8 cellular contexts compared by ENCODE assay signal in genomic region chr5:135140805-135141204, GRCh38.
A peak's percentile ranks its signal among the peaks of the same experiment; 100 is the strongest.
DNase-seq lines count a peak whose midpoint lies in the region; ATAC-seq and TF ChIP-seq lines count a peak whose summit lies in the region.

No MANE protein-coding gene starts in this region.

- H3K4me1 ChIP-seq in HCT116 (ENCODE audit: control insufficient read depth in 1 of 2, insufficient read depth in 2 of 2, low read length in 2 of 2), result peaks cover 39 to 56% of the 10 kb centered on the region in 2 experiments
- peaks cover 20% of the 10 kb centered on the region for H3K4me1 ChIP-seq in suprapubic skin

- POLR2A ChIA-PET in HCT116 (lab: Charles Lee), result no interaction called here

- no peaks in the 10 kb centered on the region for H3K27me3 ChIP-seq in HCT116 (ENCODE audit: insufficient read depth, low read length)
- H3K27me3 ChIP-seq in suprapubic skin, result no peaks in the 10 kb centered on the region
- no peaks in the 10 kb centered on the region for H3K27me3 ChIP-seq in H7 (ENCODE audit: control insufficient read depth, insufficient read depth, low read length)

- WGBS in suprapubic skin, result 45% methylated on average over 6 of the region's 7 CpGs

- H2AFZ ChIP-seq in HCT116 (ENCODE audit: low read depth, low read length, poor library complexity, severe bottlenecking), result peak overlapping the region; percentile 79

- H3K9ac ChIP-seq in HCT116 (ENCODE audit: low read length), result peak overlapping the region; percentile 44

- peak overlapping the region in 1 of 2 experiments; percentile 23; a peak in 2 of 4 replicates for H3K4me3 ChIP-seq in HCT116 (replicated peaks in 1 of 2; ENCODE audit: low read depth in 1 of 2, low read length in 2 of 2)
- no peak overlapping the region for H3K4me3 ChIP-seq in suprapubic skin
- no peak overlapping the region for H3K4me3 ChIP-seq in H7 (ENCODE audit: insufficient read depth, low read depth, low read length)

- H3K9me2 ChIP-seq in HCT116 (ENCODE audit: insufficient read depth), result no peaks in the 10 kb centered on the region

- RAD21 ChIA-PET in HCT116 (lab: Charles Lee; ENCODE audit: low non-redundant PET in 1 of 2, low total read pairs in 2 of 2, uncharacterized antibody in 2 of 2, unreplicated experiment in 2 of 2), result no interaction called here

- no peaks in the 10 kb centered on the region for H3K79me2 ChIP-seq in HCT116 (ENCODE audit: insufficient read depth, low read length)

- DNase-seq in HCT116 (ENCODE audit: low read depth, low spot score) (peak; percentile 69), SIG-M5 (lab: John Stamatoyannopoulos, UW) (peak; percentile 26), left cardiac atrium (peak; percentile 42), suprapubic skin (ENCODE audit: low spot score in 2 of 2) (peak in 1 of 2 donors; percentile 79), H7 (no peak), NCI-H1417 treated with DMSO at 0.1 percent for 48 hours (lab: John Stamatoyannopoulos, UW) (no peak), NCI-H748 (lab: John Stamatoyannopoulos, UW; ENCODE audit: unreplicated experiment) (no peak)

- TF ChIP-seq RAD21 in HCT116 (IDR thresholded peaks at IDR 0.05; ENCODE audit: low read depth), result no peak

- H3K27ac ChIP-seq in HCT116 (ENCODE audit: low read depth, low read length) (peak overlapping the region; percentile 49), suprapubic skin (peak overlapping the region; percentile 50)

- BruUV-seq in HCT116 (replicated peaks; lab: Mats Ljungman, UMichigan), result no TSS peak

- TF ChIP-seq EP300 in suprapubic skin (IDR thresholded peaks at IDR 0.05), result no peak

- intact Hi-C loops in HCT116 (cut with micrococcal nuclease), result loop anchor here (2.0 kb wide), 1 partner anchor 108 kb away; no protein-coding TSS in a partner anchor
- intact Hi-C loops in left cardiac atrium (cut with DNase I), result no loop called here

- peak; percentile 57 for ATAC-seq in HCT116
- peak; percentile 15 to 65 for ATAC-seq in left cardiac atrium
- ATAC-seq in HG02759 (IDR thresholded peaks at IDR 0.05; ENCODE audit: unreplicated experiment), result no peak

- CTCF ChIA-PET in HCT116 (lab: Charles Lee), result no interaction called here

- H3K9me3 ChIP-seq in HCT116 (ENCODE audit: control insufficient read depth in 1 of 2, insufficient read depth in 1 of 2, low read depth in 1 of 2, low read length in 2 of 2) (no peaks in the 10 kb centered on the region), suprapubic skin (no peaks in the 10 kb centered on the region)

- H4K20me1 ChIP-seq in HCT116 (ENCODE audit: insufficient read depth), result no peaks in the 10 kb centered on the region

- no peak for TF ChIP-seq CTCF in HCT116 (IDR thresholded peaks at IDR 0.05 in 2 of 3, conservative IDR thresholded peaks at IDR 0.05 in 1 of 3; ENCODE audit: borderline replicate concordance in 1 of 3, insufficient read depth in 1 of 3, low read depth in 2 of 3, low read length in 2 of 3)
- no peak for TF ChIP-seq CTCF in suprapubic skin (IDR thresholded peaks at IDR 0.05)

- peak overlapping the region; percentile 60 for H3K4me2 ChIP-seq in HCT116 (ENCODE audit: low read length)

- H3K36me3 ChIP-seq in HCT116 (ENCODE audit: control insufficient read depth in 1 of 2, insufficient read depth in 2 of 2, low read length in 2 of 2) (no peaks in the 10 kb centered on the region), suprapubic skin (no peaks in the 10 kb centered on the region), H7 (replicated peaks; ENCODE audit: control insufficient read depth, insufficient read depth, low read length) (no peaks in the 10 kb centered on the region)

- TF ChIP-seq POLR2A in HCT116 (IDR thresholded peaks at IDR 0.05; ENCODE audit: borderline replicate concordance, extremely low read depth, insufficient read depth, insufficient read length) (no peak), suprapubic skin (IDR thresholded peaks at IDR 0.05) (no peak)

TF ChIP-seq in HCT116, 20 proteins besides CTCF, POLR2A, EP300 and RAD21:
- TF ChIP-seq ZNF274 (IDR thresholded peaks at IDR 0.05; ENCODE audit: low read depth, low read length) (no peak), CEBPB (IDR thresholded peaks at IDR 0.05; ENCODE audit: low read depth) (no peak), CBX3 (IDR thresholded peaks at IDR 0.05; ENCODE audit: low read depth) (no peak), TCF7L2 (IDR thresholded peaks at IDR 0.05; ENCODE audit: borderline replicate concordance, extremely low read depth, insufficient read depth, insufficient read length) (no peak), EGR1 (IDR thresholded peaks at IDR 0.05; ENCODE audit: low read depth) (no peak), ZFX (IDR thresholded peaks at IDR 0.05) (no peak), FOSL1 (IDR thresholded peaks at IDR 0.05; ENCODE audit: low read depth) (no peak), ATF3 (IDR thresholded peaks at IDR 0.05) (no peak), POLR2AphosphoS5 (IDR thresholded peaks at IDR 0.05; ENCODE audit: low read depth, low read length) (peak; percentile 34; the same call in 1 of the 2 replicates)

Comparison
In these comparisons a context has a peak if more than half of its experiments do, and no peak if none do; other contexts are left out.
1. DNase-seq: peak in HCT116 (single experiment), SIG-M5 (single experiment) and left cardiac atrium (single experiment); none in H7 (single experiment), NCI-H1417 treated with DMSO at 0.1 percent for 48 hours (single experiment) and NCI-H748 (single experiment).